Comparison of ENCODE assay signal across 8 cellular contexts in the genomic region with DNA sequence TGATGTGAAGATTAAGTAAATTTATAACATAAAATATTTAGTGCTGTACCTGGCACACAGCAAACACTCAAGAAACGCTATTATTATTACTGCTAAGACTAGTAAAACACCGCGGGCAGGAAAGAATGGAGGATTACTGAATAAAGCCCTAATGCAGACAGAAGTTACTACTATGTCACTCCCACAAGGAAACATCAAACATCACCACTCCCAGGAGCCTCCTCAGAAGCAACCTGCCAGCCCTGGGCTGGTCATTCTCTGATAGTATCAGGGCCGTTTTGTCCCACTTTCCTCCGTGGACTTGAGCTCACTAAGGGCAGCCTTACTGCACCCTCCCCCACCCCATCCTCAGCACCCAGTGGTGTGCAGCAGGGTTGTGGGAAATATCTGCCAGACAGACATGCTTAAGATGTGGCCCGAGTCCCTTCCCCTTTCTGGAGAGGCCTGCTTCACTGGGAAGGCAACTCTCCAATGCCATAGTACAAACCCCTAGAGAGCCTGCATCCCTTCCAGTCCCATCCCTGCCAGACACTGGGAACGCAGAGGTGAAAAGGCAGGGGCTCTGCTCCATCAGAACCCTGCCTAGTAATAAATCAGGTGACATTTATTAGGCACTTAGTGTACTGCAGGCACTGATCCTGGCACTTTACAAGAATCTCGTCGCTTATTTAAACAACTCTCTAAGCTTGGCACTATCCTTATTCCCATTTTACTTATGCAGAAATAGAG. TPM values are rescaled to one million over a fixed set of nuclear protein-coding genes. Genes with fewer than 3 reads are reported as not detected.
DNase-seq lines count a peak whose midpoint lies in the region; ATAC-seq and TF ChIP-seq lines count a peak whose summit lies in the region.

No MANE protein-coding gene starts in this region.

- peaks cover 1% of the 10 kb centered on the region for H3K79me1 ChIP-seq in neuronal stem cell (ENCODE audit: low read depth, low read length)

- DNase-seq in CD14-positive monocyte (ENCODE audit: low spot score) (no peak), neuronal stem cell (ENCODE audit: low spot score) (no peak), GM10266 (ENCODE audit: extremely low spot score) (no peak), substantia nigra (lab: John Stamatoyannopoulos, UW) (no peak)

- H2AFZ ChIP-seq in Loucy (ENCODE audit: low read length) (no peak overlapping the region), neuronal stem cell (ENCODE audit: low read length) (no peak overlapping the region)

- no peaks in the 10 kb centered on the region for H3K36me3 ChIP-seq in Loucy (ENCODE audit: insufficient read depth, low read length)
- peaks cover 0 to 6% of the 10 kb centered on the region in 2 donors for H3K36me3 ChIP-seq in neuronal stem cell (replicated peaks in 1 of 2; ENCODE audit: control insufficient read depth in 2 of 2, insufficient read depth in 2 of 2, low read length in 2 of 2)

- no peak overlapping the region for H3K4ac ChIP-seq in neuronal stem cell (ENCODE audit: low read length)

- H3K27ac ChIP-seq in neuronal stem cell (replicated peaks; ENCODE audit: low read length): no peak overlapping the region
- no peak overlapping the region for H3K27ac ChIP-seq in substantia nigra (ENCODE audit: low read depth, low read length, poor library complexity, severe bottlenecking)

- H3K4me2 ChIP-seq in Loucy (ENCODE audit: low read depth, low read length, poor library complexity, severe bottlenecking) (peak overlapping the region; percentile 25), neuronal stem cell (ENCODE audit: insufficient read depth, low read length, poor library complexity, severe bottlenecking) (no peak overlapping the region)

- H2BK5ac ChIP-seq in neuronal stem cell (ENCODE audit: low read length): no peak overlapping the region

- H3F3A ChIP-seq in Loucy (ENCODE audit: low read depth): peaks cover 3% of the 10 kb centered on the region

- H3K4me1 Mint-ChIP-seq in CD14-positive monocyte (peaks cover 68% of the 10 kb centered on the region), brain (peaks cover 53% of the 10 kb centered on the region)

- H2BK120ac ChIP-seq in neuronal stem cell (ENCODE audit: low read depth, low read length): no peak overlapping the region

- H3K9me2 ChIP-seq in Loucy (replicated peaks; ENCODE audit: low read depth, low read length): no peaks in the 10 kb centered on the region

- H3K4me3 ChIP-seq in Loucy (ENCODE audit: low read length, poor library complexity, severe bottlenecking): no peak overlapping the region
- no peak overlapping the region for H3K4me3 ChIP-seq in neuronal stem cell (ENCODE audit: low read length in 2 of 2)

- H3K14ac ChIP-seq in neuronal stem cell (ENCODE audit: low read length): peak overlapping the region; percentile 43

- H3K9me3 ChIP-seq in Loucy (ENCODE audit: insufficient read depth, low read depth, low read length) (no peaks in the 10 kb centered on the region), neuronal stem cell (replicated peaks in 1 of 2; ENCODE audit: control insufficient read depth in 2 of 2, insufficient read depth in 1 of 2, low read depth in 1 of 2, low read length in 2 of 2) (no peaks in the 10 kb centered on the region)

- intact Hi-C loops in CD14-positive monocyte (cut with micrococcal nuclease): no loop called here

- H2BK12ac ChIP-seq in neuronal stem cell (ENCODE audit: low read length): no peak overlapping the region

- ATAC-seq in GM18873 (IDR thresholded peaks at IDR 0.05; ENCODE audit: low FRiP score, unreplicated experiment): no peak
- ATAC-seq in GM18868 (IDR thresholded peaks at IDR 0.05; ENCODE audit: unreplicated experiment): no peak

- no peak overlapping the region for H4K8ac ChIP-seq in neuronal stem cell (ENCODE audit: low read depth, low read length)

- H3K27me3 Mint-ChIP-seq in CD14-positive monocyte (ENCODE audit: low read depth in 3 of 3) (peaks cover 10 to 67% (median 59%) of the 10 kb centered on the region in 3 donors), brain (no peaks in the 10 kb centered on the region)

- H2AK5ac ChIP-seq in neuronal stem cell (ENCODE audit: low read depth, low read length): no peak overlapping the region

- H2BK15ac ChIP-seq in neuronal stem cell (ENCODE audit: low read length): peak overlapping the region; percentile 22

- H3K27ac Mint-ChIP-seq in CD14-positive monocyte (peak overlapping the region; percentile 33 to 82 (median 77)), brain (peak overlapping the region in 4 of 5 experiments; percentile 43 to 60 (median 48))

- no peak overlapping the region for H3K23ac ChIP-seq in neuronal stem cell (ENCODE audit: low read depth, low read length, poor library complexity)

- no peak overlapping the region for H4K91ac ChIP-seq in neuronal stem cell (ENCODE audit: low read depth, low read length, poor library complexity)

- H4K20me1 ChIP-seq in Loucy (ENCODE audit: insufficient read depth, low read length, poor library complexity, severe bottlenecking): no peaks in the 10 kb centered on the region

- peak overlapping the region in 1 of 2 donors; percentile 53 for H3K4me3 Mint-ChIP-seq in CD14-positive monocyte
- no peak overlapping the region for H3K4me3 Mint-ChIP-seq in brain

- no peaks in the 10 kb centered on the region for H3K27me3 ChIP-seq in Loucy (ENCODE audit: insufficient read depth, low read length, poor library complexity, severe bottlenecking)
- no peaks in the 10 kb centered on the region for H3K27me3 ChIP-seq in neuronal stem cell (ENCODE audit: control insufficient read depth in 3 of 3, insufficient read depth in 3 of 3, low read depth in 1 of 3, low read length in 3 of 3)

- H3K9ac ChIP-seq in Loucy (ENCODE audit: low read depth, low read length, poor library complexity, severe bottlenecking): no peak overlapping the region
- H3K9ac ChIP-seq in neuronal stem cell (ENCODE audit: low read depth, low read length, poor library complexity): no peak overlapping the region

- TF ChIP-seq CTCF in CD14-positive monocyte (IDR thresholded peaks at IDR 0.05) (no peak), Loucy (conservative IDR thresholded peaks at IDR 0.05; ENCODE audit: low read length) (no peak), brain (conservative IDR thresholded peaks at IDR 0.05) (no peak), GM10266 (IDR thresholded peaks at IDR 0.05; ENCODE audit: control insufficient read depth, insufficient read depth, low read depth, missing control alignments) (no peak)

- peak overlapping the region; percentile 64 for H3K18ac ChIP-seq in neuronal stem cell (ENCODE audit: low read length)

- peaks cover 52% of the 10 kb centered on the region for H3K4me1 ChIP-seq in Loucy (ENCODE audit: insufficient read depth, low read length, poor library complexity, severe bottlenecking)
- peaks cover 23 to 27% of the 10 kb centered on the region in 2 donors for H3K4me1 ChIP-seq in neuronal stem cell (ENCODE audit: control insufficient read depth in 2 of 2, insufficient read depth in 1 of 2, low read depth in 1 of 2, low read length in 2 of 2)

- WGBS in neuronal stem cell (ENCODE audit: extremely low coverage in 2 of 2, insufficient read length in 2 of 2, insufficient replicate concordance in 1 of 2), 2 donors: no CpG with 5 or more reads among the region's 9 CpGs

- H3K79me2 ChIP-seq in Loucy (ENCODE audit: insufficient read depth, low read length): peaks cover 14% of the 10 kb centered on the region; the same call in 1 of the 2 replicates

- H3K9me3 Mint-ChIP-seq in CD14-positive monocyte: peaks cover 0 to 2% (median 0%) of the 10 kb centered on the region in 7 donors
- peaks cover 0 to 4% (median 2%) of the 10 kb centered on the region in 5 experiments for H3K9me3 Mint-ChIP-seq in brain

- H3K36me3 Mint-ChIP-seq in CD14-positive monocyte (peaks cover 42 to 48% of the 10 kb centered on the region in 2 donors), brain (no peaks in the 10 kb centered on the region)

RNA-seq across cellular contexts. Expression of gene ECE1, which starts 41.7 kb away (rescaled TPM):
- polyA plus RNA-seq in CD14-positive monocyte (10 to 100 TPM; 10.6 to 23.3 TPM), brain (ENCODE audit: insufficient read depth, low read depth, low replicate concordance) (70.1 TPM)
- polyA plus RNA-seq in neuronal stem cell (2013, experiment 1 of 2): 10.7 TPM
- polyA plus RNA-seq in neuronal stem cell (2013, experiment 2 of 2): 10.7 TPM
